In the genomic region with DNA sequence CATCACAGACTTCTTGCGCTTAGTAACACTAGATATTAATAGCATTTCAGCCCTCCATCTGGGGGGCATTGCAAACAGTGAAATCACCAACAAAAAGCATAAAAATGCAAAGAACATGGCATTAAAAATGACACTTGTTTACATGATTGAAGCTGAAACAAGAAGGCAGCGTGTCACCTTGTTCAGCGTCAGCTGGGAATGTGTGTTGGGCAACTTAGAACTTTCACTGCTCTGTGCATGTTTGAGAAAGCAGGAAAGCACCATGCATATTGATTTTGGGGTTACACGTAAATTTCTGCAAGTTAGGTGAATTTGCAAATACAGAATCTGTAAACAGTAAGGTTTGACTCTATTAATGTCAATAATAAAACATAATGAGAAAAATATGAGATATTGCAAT, we compare ENCODE assay signal across 2 cellular contexts.
TF ChIP-seq lines count a peak whose summit lies in the region.

No MANE protein-coding gene starts in this region.

TF ChIP-seq in A549, 52 proteins besides CTCF, POLR2A, EP300 and RAD21 (continued from another document):
- TF ChIP-seq, protein P1, sequence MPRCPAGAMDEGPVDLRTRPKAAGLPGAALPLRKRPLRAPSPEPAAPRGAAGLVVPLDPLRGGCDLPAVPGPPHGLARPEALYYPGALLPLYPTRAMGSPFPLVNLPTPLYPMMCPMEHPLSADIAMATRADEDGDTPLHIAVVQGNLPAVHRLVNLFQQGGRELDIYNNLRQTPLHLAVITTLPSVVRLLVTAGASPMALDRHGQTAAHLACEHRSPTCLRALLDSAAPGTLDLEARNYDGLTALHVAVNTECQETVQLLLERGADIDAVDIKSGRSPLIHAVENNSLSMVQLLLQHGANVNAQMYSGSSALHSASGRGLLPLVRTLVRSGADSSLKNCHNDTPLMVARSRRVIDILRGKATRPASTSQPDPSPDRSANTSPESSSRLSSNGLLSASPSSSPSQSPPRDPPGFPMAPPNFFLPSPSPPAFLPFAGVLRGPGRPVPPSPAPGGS (IDR thresholded peaks at IDR 0.05), result no peak
- TF ChIP-seq, protein P2, sequence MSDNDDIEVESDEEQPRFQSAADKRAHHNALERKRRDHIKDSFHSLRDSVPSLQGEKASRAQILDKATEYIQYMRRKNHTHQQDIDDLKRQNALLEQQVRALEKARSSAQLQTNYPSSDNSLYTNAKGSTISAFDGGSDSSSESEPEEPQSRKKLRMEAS (IDR thresholded peaks at IDR 0.05), result no peak
- TF ChIP-seq ESRRA (IDR thresholded peaks at IDR 0.05; ENCODE audit: borderline replicate concordance, low read length) (no peak), RARB (CRISPR knock-in tag; IDR thresholded peaks at IDR 0.05) (no peak), GATA3 (IDR thresholded peaks at IDR 0.05; ENCODE audit: borderline replicate concordance) (no peak), MYC (IDR thresholded peaks at IDR 0.05; ENCODE audit: borderline replicate concordance, low read length) (no peak), SREBF2 (IDR thresholded peaks at IDR 0.05) (no peak), MAZ (IDR thresholded peaks at IDR 0.05; ENCODE audit: borderline replicate concordance, low read depth, low read length) (no peak), PHF8 (IDR thresholded peaks at IDR 0.05; ENCODE audit: borderline replicate concordance, low read depth) (no peak), BHLHE40 (IDR thresholded peaks at IDR 0.05; ENCODE audit: low read depth, low read length) (no peak), TP53 (CRISPR knock-in tag; IDR thresholded peaks at IDR 0.05) (no peak), RCOR1 (IDR thresholded peaks at IDR 0.05; ENCODE audit: low read depth, low read length) (no peak), CBX2 (IDR thresholded peaks at IDR 0.05; ENCODE audit: borderline replicate concordance, low read depth) (no peak)
- TF ChIP-seq, protein P3, sequence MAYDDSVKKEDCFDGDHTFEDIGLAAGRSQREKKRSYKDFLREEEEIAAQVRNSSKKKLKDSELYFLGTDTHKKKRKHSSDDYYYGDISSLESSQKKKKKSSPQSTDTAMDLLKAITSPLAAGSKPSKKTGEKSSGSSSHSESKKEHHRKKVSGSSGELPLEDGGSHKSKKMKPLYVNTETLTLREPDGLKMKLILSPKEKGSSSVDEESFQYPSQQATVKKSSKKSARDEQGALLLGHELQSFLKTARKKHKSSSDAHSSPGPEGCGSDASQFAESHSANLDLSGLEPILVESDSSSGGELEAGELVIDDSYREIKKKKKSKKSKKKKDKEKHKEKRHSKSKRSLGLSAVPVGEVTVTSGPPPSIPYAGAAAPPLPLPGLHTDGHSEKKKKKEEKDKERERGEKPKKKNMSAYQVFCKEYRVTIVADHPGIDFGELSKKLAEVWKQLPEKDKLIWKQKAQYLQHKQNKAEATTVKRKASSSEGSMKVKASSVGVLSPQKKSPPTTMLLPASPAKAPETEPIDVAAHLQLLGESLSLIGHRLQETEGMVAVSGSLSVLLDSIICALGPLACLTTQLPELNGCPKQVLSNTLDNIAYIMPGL (CRISPR knock-in tag; IDR thresholded peaks at IDR 0.05; ENCODE audit: borderline replicate concordance), result no peak
- TF ChIP-seq, protein P4, sequence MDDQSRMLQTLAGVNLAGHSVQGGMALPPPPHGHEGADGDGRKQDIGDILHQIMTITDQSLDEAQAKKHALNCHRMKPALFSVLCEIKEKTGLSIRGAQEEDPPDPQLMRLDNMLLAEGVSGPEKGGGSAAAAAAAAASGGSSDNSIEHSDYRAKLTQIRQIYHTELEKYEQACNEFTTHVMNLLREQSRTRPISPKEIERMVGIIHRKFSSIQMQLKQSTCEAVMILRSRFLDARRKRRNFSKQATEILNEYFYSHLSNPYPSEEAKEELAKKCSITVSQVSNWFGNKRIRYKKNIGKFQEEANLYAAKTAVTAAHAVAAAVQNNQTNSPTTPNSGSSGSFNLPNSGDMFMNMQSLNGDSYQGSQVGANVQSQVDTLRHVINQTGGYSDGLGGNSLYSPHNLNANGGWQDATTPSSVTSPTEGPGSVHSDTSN (IDR thresholded peaks at IDR 0.05), result no peak

TF ChIP-seq in HepG2, 621 proteins besides CTCF, POLR2A, EP300 and RAD21 (continued from another document and continues in another):
- TF ChIP-seq, protein P5, sequence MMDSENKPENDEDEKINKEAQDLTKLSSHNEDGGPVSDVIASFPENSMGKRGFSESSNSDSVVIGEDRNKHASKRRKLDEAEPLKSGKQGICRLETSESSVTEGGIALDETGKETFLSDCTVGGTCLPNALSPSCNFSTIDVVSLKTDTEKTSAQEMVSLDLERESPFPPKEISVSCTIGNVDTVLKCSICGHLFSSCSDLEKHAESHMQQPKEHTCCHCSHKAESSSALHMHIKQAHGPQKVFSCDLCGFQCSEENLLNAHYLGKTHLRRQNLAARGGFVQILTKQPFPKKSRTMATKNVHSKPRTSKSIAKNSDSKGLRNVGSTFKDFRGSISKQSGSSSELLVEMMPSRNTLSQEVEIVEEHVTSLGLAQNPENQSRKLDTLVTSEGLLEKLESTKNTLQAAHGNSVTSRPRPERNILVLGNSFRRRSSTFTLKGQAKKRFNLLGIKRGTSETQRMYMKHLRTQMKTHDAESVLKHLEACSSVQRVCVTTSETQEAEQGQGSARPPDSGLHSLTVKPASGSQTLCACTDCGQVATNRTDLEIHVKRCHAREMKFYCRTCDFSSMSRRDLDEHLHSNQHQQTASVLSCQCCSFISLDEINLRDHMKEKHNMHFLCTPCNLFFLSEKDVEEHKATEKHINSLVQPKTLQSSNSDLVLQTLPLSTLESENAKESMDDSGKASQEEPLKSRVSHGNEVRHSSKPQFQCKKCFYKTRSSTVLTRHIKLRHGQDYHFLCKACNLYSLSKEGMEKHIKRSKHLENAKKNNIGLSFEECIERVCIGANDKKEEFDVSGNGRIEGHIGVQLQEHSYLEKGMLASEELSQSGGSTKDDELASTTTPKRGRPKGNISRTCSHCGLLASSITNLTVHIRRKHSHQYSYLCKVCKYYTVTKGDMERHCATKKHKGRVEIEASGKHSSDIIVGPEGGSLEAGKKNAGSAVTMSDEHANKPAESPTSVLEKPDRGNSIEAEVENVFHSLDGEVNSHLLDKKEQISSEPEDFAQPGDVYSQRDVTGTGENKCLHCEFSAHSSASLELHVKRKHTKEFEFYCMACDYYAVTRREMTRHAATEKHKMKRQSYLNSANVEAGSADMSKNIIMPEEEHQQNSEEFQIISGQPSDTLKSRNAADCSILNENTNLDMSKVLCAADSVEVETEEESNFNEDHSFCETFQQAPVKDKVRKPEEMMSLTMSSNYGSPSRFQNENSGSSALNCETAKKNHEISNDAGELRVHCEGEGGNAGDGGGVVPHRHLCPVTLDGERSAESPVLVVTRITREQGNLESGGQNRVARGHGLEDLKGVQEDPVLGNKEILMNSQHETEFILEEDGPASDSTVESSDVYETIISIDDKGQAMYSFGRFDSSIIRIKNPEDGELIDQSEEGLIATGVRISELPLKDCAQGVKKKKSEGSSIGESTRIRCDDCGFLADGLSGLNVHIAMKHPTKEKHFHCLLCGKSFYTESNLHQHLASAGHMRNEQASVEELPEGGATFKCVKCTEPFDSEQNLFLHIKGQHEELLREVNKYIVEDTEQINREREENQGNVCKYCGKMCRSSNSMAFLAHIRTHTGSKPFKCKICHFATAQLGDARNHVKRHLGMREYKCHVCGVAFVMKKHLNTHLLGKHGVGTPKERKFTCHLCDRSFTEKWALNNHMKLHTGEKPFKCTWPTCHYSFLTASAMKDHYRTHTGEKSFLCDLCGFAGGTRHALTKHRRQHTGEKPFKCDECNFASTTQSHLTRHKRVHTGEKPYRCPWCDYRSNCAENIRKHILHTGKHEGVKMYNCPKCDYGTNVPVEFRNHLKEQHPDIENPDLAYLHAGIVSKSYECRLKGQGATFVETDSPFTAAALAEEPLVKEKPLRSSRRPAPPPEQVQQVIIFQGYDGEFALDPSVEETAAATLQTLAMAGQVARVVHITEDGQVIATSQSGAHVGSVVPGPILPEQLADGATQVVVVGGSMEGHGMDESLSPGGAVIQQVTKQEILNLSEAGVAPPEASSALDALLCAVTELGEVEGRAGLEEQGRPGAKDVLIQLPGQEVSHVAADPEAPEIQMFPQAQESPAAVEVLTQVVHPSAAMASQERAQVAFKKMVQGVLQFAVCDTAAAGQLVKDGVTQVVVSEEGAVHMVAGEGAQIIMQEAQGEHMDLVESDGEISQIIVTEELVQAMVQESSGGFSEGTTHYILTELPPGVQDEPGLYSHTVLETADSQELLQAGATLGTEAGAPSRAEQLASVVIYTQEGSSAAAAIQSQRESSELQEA (CRISPR knock-in tag; IDR thresholded peaks at IDR 0.05; ENCODE audit: not compliant biosample characterization), result no peak
- TF ChIP-seq, protein P6, sequence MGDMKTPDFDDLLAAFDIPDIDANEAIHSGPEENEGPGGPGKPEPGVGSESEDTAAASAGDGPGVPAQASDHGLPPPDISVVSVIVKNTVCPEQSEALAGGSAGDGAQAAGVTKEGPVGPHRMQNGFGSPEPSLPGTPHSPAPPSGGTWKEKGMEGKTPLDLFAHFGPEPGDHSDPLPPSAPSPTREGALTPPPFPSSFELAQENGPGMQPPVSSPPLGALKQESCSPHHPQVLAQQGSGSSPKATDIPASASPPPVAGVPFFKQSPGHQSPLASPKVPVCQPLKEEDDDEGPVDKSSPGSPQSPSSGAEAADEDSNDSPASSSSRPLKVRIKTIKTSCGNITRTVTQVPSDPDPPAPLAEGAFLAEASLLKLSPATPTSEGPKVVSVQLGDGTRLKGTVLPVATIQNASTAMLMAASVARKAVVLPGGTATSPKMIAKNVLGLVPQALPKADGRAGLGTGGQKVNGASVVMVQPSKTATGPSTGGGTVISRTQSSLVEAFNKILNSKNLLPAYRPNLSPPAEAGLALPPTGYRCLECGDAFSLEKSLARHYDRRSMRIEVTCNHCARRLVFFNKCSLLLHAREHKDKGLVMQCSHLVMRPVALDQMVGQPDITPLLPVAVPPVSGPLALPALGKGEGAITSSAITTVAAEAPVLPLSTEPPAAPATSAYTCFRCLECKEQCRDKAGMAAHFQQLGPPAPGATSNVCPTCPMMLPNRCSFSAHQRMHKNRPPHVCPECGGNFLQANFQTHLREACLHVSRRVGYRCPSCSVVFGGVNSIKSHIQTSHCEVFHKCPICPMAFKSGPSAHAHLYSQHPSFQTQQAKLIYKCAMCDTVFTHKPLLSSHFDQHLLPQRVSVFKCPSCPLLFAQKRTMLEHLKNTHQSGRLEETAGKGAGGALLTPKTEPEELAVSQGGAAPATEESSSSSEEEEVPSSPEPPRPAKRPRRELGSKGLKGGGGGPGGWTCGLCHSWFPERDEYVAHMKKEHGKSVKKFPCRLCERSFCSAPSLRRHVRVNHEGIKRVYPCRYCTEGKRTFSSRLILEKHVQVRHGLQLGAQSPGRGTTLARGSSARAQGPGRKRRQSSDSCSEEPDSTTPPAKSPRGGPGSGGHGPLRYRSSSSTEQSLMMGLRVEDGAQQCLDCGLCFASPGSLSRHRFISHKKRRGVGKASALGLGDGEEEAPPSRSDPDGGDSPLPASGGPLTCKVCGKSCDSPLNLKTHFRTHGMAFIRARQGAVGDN (CRISPR knock-in tag; IDR thresholded peaks at IDR 0.05), result no peak
- no peak for TF ChIP-seq FOXK2 (IDR thresholded peaks at IDR 0.05)
- no peak for TF ChIP-seq ZNF329 (CRISPR knock-in tag; IDR thresholded peaks at IDR 0.05; ENCODE audit: low read depth)
- no peak for TF ChIP-seq DNMT1 (CRISPR knock-in tag; IDR thresholded peaks at IDR 0.05)
- TF ChIP-seq ZNF549 (CRISPR knock-in tag; IDR thresholded peaks at IDR 0.05), result no peak
- TF ChIP-seq MED13 (CRISPR knock-in tag; IDR thresholded peaks at IDR 0.05), result no peak
- no peak for TF ChIP-seq KAT8 (CRISPR knock-in tag; IDR thresholded peaks at IDR 0.05)
- TF ChIP-seq, protein P7, sequence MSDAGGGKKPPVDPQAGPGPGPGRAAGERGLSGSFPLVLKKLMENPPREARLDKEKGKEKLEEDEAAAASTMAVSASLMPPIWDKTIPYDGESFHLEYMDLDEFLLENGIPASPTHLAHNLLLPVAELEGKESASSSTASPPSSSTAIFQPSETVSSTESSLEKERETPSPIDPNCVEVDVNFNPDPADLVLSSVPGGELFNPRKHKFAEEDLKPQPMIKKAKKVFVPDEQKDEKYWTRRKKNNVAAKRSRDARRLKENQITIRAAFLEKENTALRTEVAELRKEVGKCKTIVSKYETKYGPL (CRISPR knock-in tag; IDR thresholded peaks at IDR 0.05), result no peak
- no peak for TF ChIP-seq YY1 (IDR thresholded peaks at IDR 0.05; ENCODE audit: insufficient read depth, insufficient replicate concordance, low read depth, low read length)
